In genomic region chr18:23650963-23651927, GRCh38 we compare ENCODE assay signal across 11 cellular contexts. TPM values are rescaled to one million over a fixed set of nuclear protein-coding genes. Genes with fewer than 3 reads are reported as not detected.
DNase-seq lines count a peak whose midpoint lies in the region; ATAC-seq and TF ChIP-seq lines count a peak whose summit lies in the region.
"Had no signal": no experiment of that assay in that cellular context is flagged by ENCODE, and none has a peak within 500 bp of the region (broad histone marks: within the 10 kb centered on the region; RNA-seq: fewer than 3 reads in every experiment).

No MANE protein-coding gene starts in this region.

- no peak for ATAC-seq in HG03378 (IDR thresholded peaks at IDR 0.05; ENCODE audit: unreplicated experiment)
- ATAC-seq: activated T-helper 17 cell treated with anti-CD3 and anti-CD28 coated beads, Interleukin-2, amount 50 U/mL, for 72 hours had no signal

- no peak overlapping the region for H3K4me3 Mint-ChIP-seq in glutamatergic neuron (ENCODE audit: unreplicated experiment)
- H3K4me3 Mint-ChIP-seq: activated T-helper 17 cell treated with anti-CD3 and anti-CD28 coated beads, Interleukin-2, amount 50 U/mL, for 72 hours; CD4-positive, CD25-positive, alpha-beta regulatory T cell; naive B cell had no signal

- DNase-seq in AG04449 (ENCODE audit: low read depth, low spot score) = peak; percentile 19
- DNase-seq in HT-29 (ENCODE audit: low spot score) = peak; percentile 57
- DNase-seq in astrocyte of the hippocampus (ENCODE audit: low read depth, low spot score) = peak; percentile 38
- DNase-seq in kidney glomerular epithelial cell (lab: John Stamatoyannopoulos, UW) = peak; percentile 80
- no peak for DNase-seq in glutamatergic neuron
- no peak for DNase-seq in effector CD4-positive, alpha-beta T cell
- DNase-seq in DMS79 treated with DMSO at 0.1 percent for 48 hours (lab: John Stamatoyannopoulos, UW) = no peak
- DNase-seq: CD4-positive, CD25-positive, alpha-beta regulatory T cell; naive B cell had no signal

- H3K9me3 Mint-ChIP-seq in glutamatergic neuron (ENCODE audit: unreplicated experiment) = peaks cover 1% of the 10 kb centered on the region
- H3K9me3 Mint-ChIP-seq: activated T-helper 17 cell treated with anti-CD3 and anti-CD28 coated beads, Interleukin-2, amount 50 U/mL, for 72 hours; naive B cell had no signal

- peaks cover 2% of the 10 kb centered on the region for H3K4me1 Mint-ChIP-seq in glutamatergic neuron (ENCODE audit: low read depth, unreplicated experiment)
- H3K4me1 Mint-ChIP-seq: activated T-helper 17 cell treated with anti-CD3 and anti-CD28 coated beads, Interleukin-2, amount 50 U/mL, for 72 hours had no signal

- peaks cover 1% of the 10 kb centered on the region for H3K27me3 Mint-ChIP-seq in glutamatergic neuron (ENCODE audit: unreplicated experiment)

- H3K36me3 Mint-ChIP-seq in glutamatergic neuron (ENCODE audit: unreplicated experiment) = no peaks in the 10 kb centered on the region
- H3K36me3 Mint-ChIP-seq: CD4-positive, CD25-positive, alpha-beta regulatory T cell; naive B cell had no signal

- TF ChIP-seq CTCF in AG04449 (IDR thresholded peaks at IDR 0.05; ENCODE audit: insufficient read depth, low read length, missing control alignments) = no peak
- TF ChIP-seq CTCF in glutamatergic neuron (IDR thresholded peaks at IDR 0.05; ENCODE audit: partially characterized antibody, unreplicated experiment) = no peak

- no peak overlapping the region for H3K4me3 ChIP-seq in AG04449 (ENCODE audit: low read depth, low read length)

- POLR2A ChIA-PET in AG04449 (lab: Yijun Ruan, JAX) = no interaction called here

- CTCF ChIA-PET in AG04449 (lab: Yijun Ruan, JAX) = interaction anchor here (1.1 to 1.5 kb wide), 4 partner anchors 10 to 45 kb away, joined by 3 to 8 read pairs (median 3); no protein-coding TSS in a partner anchor

- no peak overlapping the region for H3K27ac Mint-ChIP-seq in glutamatergic neuron (ENCODE audit: unreplicated experiment)
- H3K27ac Mint-ChIP-seq: activated T-helper 17 cell treated with anti-CD3 and anti-CD28 coated beads, Interleukin-2, amount 50 U/mL, for 72 hours; naive B cell had no signal

RNA-seq across cellular contexts. Expression of gene ANKRD29, which starts 11.5 kb away (rescaled TPM):
- 3.1 and 7.4 TPM in 2 replicates for total RNA-seq in HT-29 (2014; rRNA removed; shearing (Covaris generic))
- total RNA-seq in glutamatergic neuron (ENCODE audit: unreplicated experiment) = not detected
- total RNA-seq: activated T-helper 17 cell treated with anti-CD3 and anti-CD28 coated beads, Interleukin-2, amount 50 U/mL, for 72 hours; CD4-positive, CD25-positive, alpha-beta regulatory T cell had no signal

RNA-seq across cellular contexts. Expression of gene LAMA3, which starts 38.0 kb away (rescaled TPM):
- 8.6 and 9.5 TPM in 2 replicates for total RNA-seq in HT-29 (2014; rRNA removed; shearing (Covaris generic))
- total RNA-seq in glutamatergic neuron (ENCODE audit: unreplicated experiment) = 2.1 TPM
- total RNA-seq: CD4-positive, CD25-positive, alpha-beta regulatory T cell had no signal

Comparison
In these comparisons a context has a peak if more than half of its experiments do, and no peak if none do; other contexts are left out.
1. DNase-seq: peak in AG04449 (single experiment), HT-29 (single experiment), astrocyte of the hippocampus (single experiment) and kidney glomerular epithelial cell (single experiment); none in glutamatergic neuron (single experiment), effector CD4-positive, alpha-beta T cell (single experiment) and DMS79 treated with DMSO at 0.1 percent for 48 hours (single experiment).